ENCODE assay signal across 34 cellular contexts in genomic region chr15:78651930-78652655, GRCh38. TPM values are rescaled to one million over a fixed set of nuclear protein-coding genes. Genes with fewer than 3 reads are reported as not detected.
"Had no signal": no experiment of that assay in that cellular context is flagged by ENCODE, and none has a peak within 500 bp of the region (broad histone marks: within the 10 kb centered on the region; RNA-seq: fewer than 3 reads in every experiment).

No MANE protein-coding gene starts in this region.

- H3K36me3 ChIP-seq: adrenal gland, breast epithelium, SJSA1 had no signal

- DNase-seq: activated CD4-positive, alpha-beta T cell treated with anti-CD3 and anti-CD28 coated beads, Interleukin-2, amount 10 ng/mL, durations not matched to agents 24 days and 14 days; activated CD4-positive, alpha-beta T cell treated with anti-CD3 and anti-CD28 coated beads, Interleukin-2, amount 50 U/mL, for 4 hours; activated CD8-positive, alpha-beta T cell treated with anti-CD3 and anti-CD28 coated beads for 36 hours; activated effector memory CD4-positive, alpha-beta T cell treated with anti-CD3 and anti-CD28 coated beads, Interleukin-2, amount 50 U/mL, for 16 hours; activated naive CD4-positive, alpha-beta T cell; activated naive CD4-positive, alpha-beta T cell treated with anti-CD3 and anti-CD28 coated beads, Interleukin-2, amount 50 U/mL, for 16 hours; activated naive CD8-positive, alpha-beta T cell treated with anti-CD3 and anti-CD28 coated beads, Interleukin-2, amount 10 ng/mL, durations not matched to agents 7 days and 5 days; activated T-cell treated with anti-CD3 and anti-CD28 coated beads, Interleukin-2, amount 50 U/mL, for 1 hour; activated T-cell treated with anti-CD3 and anti-CD28 coated beads, Interleukin-2, amount 50 U/mL, for 72 hours; body of pancreas; caudate nucleus; NCI-H1092 treated with DMSO at 0.1 percent for 48 hours; NCI-H1417; NCI-H146; NCI-H187; NCI-H2029 treated with DMSO at 0.1 percent for 48 hours; NCI-H2107; NCI-H2171; NCI-H510A; NCI-H526; NCI-H748 treated with DMSO at 0.1 percent for 48 hours; SHP77 treated with DMSO at 0.1 percent for 48 hours; SK-N-SH had no signal

- H3K36me3 Mint-ChIP-seq: activated naive CD8-positive, alpha-beta T cell treated with anti-CD3 and anti-CD28 coated beads, Interleukin-2, amount 10 ng/mL, durations not matched to agents 7 days and 5 days had no signal

- H3K9me3 Mint-ChIP-seq: activated CD4-positive, alpha-beta T cell treated with anti-CD3 and anti-CD28 coated beads, Interleukin-2, amount 10 ng/mL, durations not matched to agents 24 days and 14 days; activated CD8-positive, alpha-beta T cell treated with anti-CD3 and anti-CD28 coated beads for 36 hours; activated naive CD8-positive, alpha-beta T cell treated with anti-CD3 and anti-CD28 coated beads, Interleukin-2, amount 10 ng/mL, durations not matched to agents 7 days and 5 days; activated T-cell treated with anti-CD3 and anti-CD28 coated beads, Interleukin-2, amount 50 U/mL, for 72 hours; activated T-helper 17 cell treated with anti-CD3 and anti-CD28 coated beads, Interleukin-2, amount 50 U/mL, for 72 hours; T-helper 1 cell treated with Interleukin-12 subunit alpha and Interleukin-12 subunit beta and Interleukin-4 antibody, amounts not matched to agents 30 μg/mL and 1 μg/mL, for 36 hours; T-helper 2 cell treated with Interferon-gamma antibody and Interleukin-4, amounts not matched to agents 5 μg/mL and 100 μg/mL, for 36 hours had no signal

- ATAC-seq: activated CD8-positive, alpha-beta T cell treated with anti-CD3 and anti-CD28 coated beads for 36 hours; activated T-cell treated with anti-CD3 and anti-CD28 coated beads, Interleukin-2, amount 50 U/mL, for 72 hours; activated T-helper 17 cell treated with anti-CD3 and anti-CD28 coated beads, Interleukin-2, amount 50 U/mL, for 72 hours; body of pancreas had no signal

- H3K4me2 ChIP-seq: KMS-11, SK-N-SH had no signal

- H3K4me3 Mint-ChIP-seq: activated CD4-positive, alpha-beta T cell treated with anti-CD3 and anti-CD28 coated beads, Interleukin-2, amount 10 ng/mL, durations not matched to agents 24 days and 14 days; activated CD8-positive, alpha-beta T cell treated with anti-CD3 and anti-CD28 coated beads for 36 hours; activated naive CD8-positive, alpha-beta T cell treated with anti-CD3 and anti-CD28 coated beads, Interleukin-2, amount 10 ng/mL, durations not matched to agents 7 days and 5 days; activated T-cell treated with anti-CD3 and anti-CD28 coated beads, Interleukin-2, amount 50 U/mL, for 72 hours; activated T-helper 17 cell treated with anti-CD3 and anti-CD28 coated beads, Interleukin-2, amount 50 U/mL, for 72 hours; T-helper 1 cell treated with Interleukin-12 subunit alpha and Interleukin-12 subunit beta and Interleukin-4 antibody, amounts not matched to agents 30 μg/mL and 1 μg/mL, for 36 hours; T-helper 2 cell treated with Interferon-gamma antibody and Interleukin-4, amounts not matched to agents 5 μg/mL and 100 μg/mL, for 36 hours had no signal

- H3K27me3 ChIP-seq: adrenal gland, body of pancreas, SJSA1 had no signal

- H3K9ac ChIP-seq: KMS-11, SK-N-SH had no signal

- H3K27ac ChIP-seq: adrenal gland, body of pancreas, breast epithelium, KMS-11, SJSA1 had no signal

- H3K4me1 ChIP-seq: adrenal gland, body of pancreas, breast epithelium, SJSA1 had no signal

- H3K4me3 ChIP-seq: adrenal gland, body of pancreas, breast epithelium, SJSA1 had no signal

- H3K4me1 Mint-ChIP-seq: activated CD4-positive, alpha-beta T cell treated with anti-CD3 and anti-CD28 coated beads, Interleukin-2, amount 10 ng/mL, durations not matched to agents 24 days and 14 days; activated naive CD8-positive, alpha-beta T cell treated with anti-CD3 and anti-CD28 coated beads, Interleukin-2, amount 10 ng/mL, durations not matched to agents 7 days and 5 days; activated T-helper 17 cell treated with anti-CD3 and anti-CD28 coated beads, Interleukin-2, amount 50 U/mL, for 72 hours had no signal

- H3K27me3 Mint-ChIP-seq: activated CD8-positive, alpha-beta T cell treated with anti-CD3 and anti-CD28 coated beads for 36 hours; activated T-helper 17 cell treated with anti-CD3 and anti-CD28 coated beads, Interleukin-2, amount 50 U/mL, for 72 hours had no signal

- H3K9me3 ChIP-seq: adrenal gland, body of pancreas, breast epithelium, SJSA1, SK-N-SH had no signal

- H3K27ac Mint-ChIP-seq: activated CD4-positive, alpha-beta T cell treated with anti-CD3 and anti-CD28 coated beads, Interleukin-2, amount 10 ng/mL, durations not matched to agents 24 days and 14 days; activated CD8-positive, alpha-beta T cell treated with anti-CD3 and anti-CD28 coated beads for 36 hours; activated naive CD8-positive, alpha-beta T cell treated with anti-CD3 and anti-CD28 coated beads, Interleukin-2, amount 10 ng/mL, durations not matched to agents 7 days and 5 days; activated T-cell treated with anti-CD3 and anti-CD28 coated beads, Interleukin-2, amount 50 U/mL, for 72 hours; activated T-helper 17 cell treated with anti-CD3 and anti-CD28 coated beads, Interleukin-2, amount 50 U/mL, for 72 hours; T-helper 1 cell treated with Interleukin-12 subunit alpha and Interleukin-12 subunit beta and Interleukin-4 antibody, amounts not matched to agents 30 μg/mL and 1 μg/mL, for 36 hours; T-helper 2 cell treated with Interferon-gamma antibody and Interleukin-4, amounts not matched to agents 5 μg/mL and 100 μg/mL, for 36 hours had no signal

RNA-seq across cellular contexts. Expression of gene CHRNB4, which starts 11.1 kb away (rescaled TPM):
- total RNA-seq: activated CD4-positive, alpha-beta T cell treated with anti-CD3 and anti-CD28 coated beads, Interleukin-2, amount 10 ng/mL, durations not matched to agents 24 days and 14 days; activated CD8-positive, alpha-beta memory T cell treated with anti-CD3 and anti-CD28 coated beads for 36 hours; activated CD8-positive, alpha-beta T cell treated with anti-CD3 and anti-CD28 coated beads for 36 hours; activated naive CD8-positive, alpha-beta T cell treated with anti-CD3 and anti-CD28 coated beads, Interleukin-2, amount 10 ng/mL, durations not matched to agents 7 days and 5 days; activated T-cell treated with anti-CD3 and anti-CD28 coated beads, Interleukin-2, amount 50 U/mL, for 72 hours; activated T-helper 17 cell treated with anti-CD3 and anti-CD28 coated beads, Interleukin-2, amount 50 U/mL, for 72 hours; astrocyte; body of pancreas; breast epithelium; M059J; OCI-LY7; SJSA1 had no signal

RNA-seq across cellular contexts. Expression of gene CHRNA3, which starts 31.3 kb away (rescaled TPM):
- total RNA-seq: activated CD4-positive, alpha-beta T cell treated with anti-CD3 and anti-CD28 coated beads, Interleukin-2, amount 10 ng/mL, durations not matched to agents 24 days and 14 days; activated CD8-positive, alpha-beta memory T cell treated with anti-CD3 and anti-CD28 coated beads for 36 hours; activated CD8-positive, alpha-beta T cell treated with anti-CD3 and anti-CD28 coated beads for 36 hours; activated naive CD8-positive, alpha-beta T cell treated with anti-CD3 and anti-CD28 coated beads, Interleukin-2, amount 10 ng/mL, durations not matched to agents 7 days and 5 days; activated T-cell treated with anti-CD3 and anti-CD28 coated beads, Interleukin-2, amount 50 U/mL, for 72 hours; activated T-helper 17 cell treated with anti-CD3 and anti-CD28 coated beads, Interleukin-2, amount 50 U/mL, for 72 hours; astrocyte; M059J; OCI-LY7; SJSA1 had no signal
